21 cellular contexts compared by ENCODE assay signal in the genomic region with DNA sequence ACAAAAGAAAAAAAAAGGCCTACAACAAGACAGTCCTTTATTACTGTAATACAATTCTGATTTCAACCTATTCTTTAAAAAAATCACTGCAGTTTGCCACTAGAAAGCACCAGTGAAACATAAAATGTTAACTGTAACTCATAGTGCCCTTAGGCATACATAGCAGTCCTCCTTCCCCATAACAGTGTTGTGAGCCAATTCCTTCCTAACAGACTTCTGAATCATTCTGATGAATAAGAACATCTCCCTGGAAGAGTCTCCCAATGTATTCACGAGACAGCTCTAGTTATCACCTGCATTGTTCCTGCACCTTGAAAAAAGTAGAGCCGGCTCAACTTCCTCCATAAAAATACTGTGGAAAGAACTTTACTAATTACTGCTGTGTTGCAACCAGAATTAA.
DNase-seq lines count a peak whose midpoint lies in the region; ATAC-seq and TF ChIP-seq lines count a peak whose summit lies in the region.
"Had no signal": no experiment of that assay in that cellular context is flagged by ENCODE, and none has a peak within 500 bp of the region (broad histone marks: within the 10 kb centered on the region; RNA-seq: fewer than 3 reads in every experiment).

No MANE protein-coding gene starts in this region.

- H3K4me1 Mint-ChIP-seq in activated CD4-positive, alpha-beta T cell treated with anti-CD3 and anti-CD28 coated beads, Interleukin-2, amount 10 ng/mL, durations not matched to agents 24 days and 14 days = no peaks in the 10 kb centered on the region
- H3K4me1 Mint-ChIP-seq: B cell; CD4-positive, CD25-positive, alpha-beta regulatory T cell had no signal

- no peak for TF ChIP-seq POLR2A in heart left ventricle (IDR thresholded peaks at IDR 0.05)

- H3K27me3 ChIP-seq in colonic mucosa = no peaks in the 10 kb centered on the region
- no peaks in the 10 kb centered on the region for H3K27me3 ChIP-seq in heart left ventricle
- H3K27me3 ChIP-seq: BLaER1 had no signal

- H3K27ac ChIP-seq in colonic mucosa = no peak overlapping the region
- no peak overlapping the region for H3K27ac ChIP-seq in heart left ventricle
- H3K27ac ChIP-seq: 22Rv1, BLaER1, C4-2B, GM23248 had no signal

- no peaks in the 10 kb centered on the region for H3K27me3 Mint-ChIP-seq in activated CD4-positive, alpha-beta T cell treated with anti-CD3 and anti-CD28 coated beads, Interleukin-2, amount 10 ng/mL, durations not matched to agents 24 days and 14 days
- H3K27me3 Mint-ChIP-seq: B cell; CD4-positive, CD25-positive, alpha-beta regulatory T cell had no signal

- H3K4me3 ChIP-seq in epithelial cell of esophagus (ENCODE audit: low read length) (no peak overlapping the region), colonic mucosa (no peak overlapping the region), heart left ventricle (no peak overlapping the region)
- H3K4me3 ChIP-seq: BLaER1, GM12878, GM23248 had no signal

- no peak for TF ChIP-seq CTCF in epithelial cell of esophagus (IDR thresholded peaks at IDR 0.05; ENCODE audit: insufficient read depth, low read depth, low read length, missing control alignments)
- no peak for TF ChIP-seq CTCF in colonic mucosa (IDR thresholded peaks at IDR 0.05)
- TF ChIP-seq CTCF in heart left ventricle (IDR thresholded peaks at IDR 0.05) = no peak

- H3K9me3 ChIP-seq in colonic mucosa = no peaks in the 10 kb centered on the region
- peaks cover 0 to 36% (median 18%) of the 10 kb centered on the region in 12 donors for H3K9me3 ChIP-seq in heart left ventricle
- H3K9me3 ChIP-seq: Caco-2 had no signal

- H3K36me3 ChIP-seq in colonic mucosa (no peaks in the 10 kb centered on the region), heart left ventricle (no peaks in the 10 kb centered on the region)
- H3K36me3 ChIP-seq: BLaER1 had no signal

- no peak for ATAC-seq in HG03457 (IDR thresholded peaks at IDR 0.05; ENCODE audit: unreplicated experiment)
- ATAC-seq in heart left ventricle = no peak
- ATAC-seq: CD8-positive, alpha-beta T cell; GM12878 had no signal

- no peak overlapping the region for H3K9ac ChIP-seq in colonic mucosa (ENCODE audit: low read depth in 2 of 2, low read length in 2 of 2)
- H3K9ac ChIP-seq: BLaER1, GM23248 had no signal

- H3K9me3 Mint-ChIP-seq in activated CD4-positive, alpha-beta T cell treated with anti-CD3 and anti-CD28 coated beads, Interleukin-2, amount 10 ng/mL, durations not matched to agents 24 days and 14 days = peaks cover 19% of the 10 kb centered on the region

- no peak overlapping the region for H3K4me3 Mint-ChIP-seq in activated CD4-positive, alpha-beta T cell treated with anti-CD3 and anti-CD28 coated beads, Interleukin-2, amount 10 ng/mL, durations not matched to agents 24 days and 14 days
- H3K4me3 Mint-ChIP-seq: B cell; CD4-positive, CD25-positive, alpha-beta regulatory T cell; CD8-positive, alpha-beta T cell had no signal

- 77 to 96% (median 84%) methylated on average over 2 of the region's 2 CpGs for WGBS in heart left ventricle, 4 donors

- H3K27ac Mint-ChIP-seq in activated CD4-positive, alpha-beta T cell treated with anti-CD3 and anti-CD28 coated beads, Interleukin-2, amount 10 ng/mL, durations not matched to agents 24 days and 14 days = no peak overlapping the region
- H3K27ac Mint-ChIP-seq: B cell; CD4-positive, CD25-positive, alpha-beta regulatory T cell; CD8-positive, alpha-beta T cell had no signal

- peak; percentile 2 for DNase-seq in activated CD4-positive, alpha-beta T cell treated with anti-CD3 and anti-CD28 coated beads, Interleukin-2, amount 10 ng/mL, durations not matched to agents 24 days and 14 days
- no peak for DNase-seq in activated CD4-positive, alpha-beta T cell treated with anti-CD3 and anti-CD28 coated beads, Interleukin-2, amount 50 U/mL, for 48 hours
- peak; percentile 75 for DNase-seq in NCI-H226
- DNase-seq in epithelial cell of esophagus (ENCODE audit: low read depth) = peak; percentile 32
- DNase-seq in colonic mucosa = no peak
- DNase-seq in heart left ventricle = no peak
- DNase-seq: Caco-2; CD4-positive, CD25-positive, alpha-beta regulatory T cell; CD8-positive, alpha-beta T cell; DMS153; DND-41; GDM1; GM23248; H7; HCEC 1CT had no signal

- H3K4me1 ChIP-seq in colonic mucosa = no peaks in the 10 kb centered on the region
- H3K4me1 ChIP-seq in heart left ventricle = no peaks in the 10 kb centered on the region
- H3K4me1 ChIP-seq: BLaER1, Caco-2 had no signal

- intact Hi-C loops in activated CD4-positive, alpha-beta T cell treated with anti-CD3 and anti-CD28 coated beads, Interleukin-2, amount 10 ng/mL, durations not matched to agents 24 days and 14 days (cut with micrococcal nuclease) = no loop called here
- intact Hi-C loops in colonic mucosa (cut with DNase I) = no loop called here
- intact Hi-C loops in heart left ventricle (cut with DNase I) = no loop called here

- H3K36me3 Mint-ChIP-seq in activated CD4-positive, alpha-beta T cell treated with anti-CD3 and anti-CD28 coated beads, Interleukin-2, amount 10 ng/mL, durations not matched to agents 24 days and 14 days (ENCODE audit: low read depth) = no peaks in the 10 kb centered on the region
- H3K36me3 Mint-ChIP-seq: CD4-positive, CD25-positive, alpha-beta regulatory T cell; CD8-positive, alpha-beta T cell had no signal

Comparison
In these comparisons a context has a peak if more than half of its experiments do, and no peak if none do; other contexts are left out.
1. DNase-seq: peak in activated CD4-positive, alpha-beta T cell treated with anti-CD3 and anti-CD28 coated beads, Interleukin-2, amount 10 ng/mL, durations not matched to agents 24 days and 14 days (single experiment), NCI-H226 (single experiment) and epithelial cell of esophagus (single experiment); none in activated CD4-positive, alpha-beta T cell treated with anti-CD3 and anti-CD28 coated beads, Interleukin-2, amount 50 U/mL, for 48 hours (0 of 2), colonic mucosa (single experiment) and heart left ventricle (0 of 5).